37 cellular contexts compared by ENCODE assay signal in the genomic region with DNA sequence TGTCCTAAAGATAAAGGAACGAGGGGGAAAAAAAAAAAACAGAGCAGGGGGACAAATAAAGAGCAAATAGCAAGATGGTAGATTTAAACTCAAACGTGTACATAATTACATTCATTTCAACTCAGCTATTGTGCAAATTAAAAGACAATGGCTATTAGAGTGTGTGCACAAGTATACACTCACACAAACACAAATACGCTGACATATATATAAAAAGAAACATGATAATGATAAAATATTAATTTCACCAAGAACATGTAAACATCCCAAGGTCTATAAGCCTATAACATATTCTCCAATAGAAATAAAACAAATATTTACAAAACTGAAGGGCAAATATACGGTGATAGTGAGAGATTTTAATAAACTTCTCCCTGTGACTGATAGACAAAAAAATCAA.
"Had no signal": no experiment of that assay in that cellular context is flagged by ENCODE, and none has a peak within 500 bp of the region (broad histone marks: within the 10 kb centered on the region; RNA-seq: fewer than 3 reads in every experiment).

No MANE protein-coding gene starts in this region.

- H3K27ac ChIP-seq: ascending aorta, cardiac muscle cell, VCaP had no signal

- H3K36me3 Mint-ChIP-seq: activated naive CD4-positive, alpha-beta T cell treated with anti-CD3 and anti-CD28 coated beads, Interleukin-2, amount 10 ng/mL, durations not matched to agents 7 days and 5 days; activated naive CD4-positive, alpha-beta T cell treated with anti-CD3 and anti-CD28 coated beads, Interleukin-2, amount 50 U/mL, for 24 hours; activated naive CD8-positive, alpha-beta T cell; activated naive CD8-positive, alpha-beta T cell treated with anti-CD3 and anti-CD28 coated beads, Interleukin-2, amount 10 ng/mL, durations not matched to agents 7 days and 5 days; brain had no signal

- H3K36me3 ChIP-seq: ascending aorta, cardiac muscle cell had no signal

- H3K4me3 Mint-ChIP-seq: activated CD4-positive, alpha-beta memory T cell treated with anti-CD3 and anti-CD28 coated beads, Interleukin-2, amount 10 ng/mL, durations not matched to agents 7 days and 5 days; activated CD4-positive, alpha-beta T cell treated with anti-CD3 and anti-CD28 coated beads for 36 hours; activated CD4-positive, alpha-beta T cell treated with anti-CD3 and anti-CD28 coated beads, Interleukin-2, amount 10 ng/mL, durations not matched to agents 7 days and 5 days; activated CD8-positive, alpha-beta memory T cell treated with anti-CD3 and anti-CD28 coated beads, Interleukin-2, amount 10 ng/mL, durations not matched to agents 7 days and 5 days; activated CD8-positive, alpha-beta T cell treated with anti-CD3 and anti-CD28 coated beads, Interleukin-2, amount 10 ng/mL, durations not matched to agents 7 days and 5 days; activated naive CD4-positive, alpha-beta T cell treated with anti-CD3 and anti-CD28 coated beads, Interleukin-2, amount 10 ng/mL, durations not matched to agents 7 days and 5 days; activated naive CD4-positive, alpha-beta T cell treated with anti-CD3 and anti-CD28 coated beads, Interleukin-2, amount 50 U/mL, for 24 hours; activated naive CD8-positive, alpha-beta T cell; activated naive CD8-positive, alpha-beta T cell treated with anti-CD3 and anti-CD28 coated beads, Interleukin-2, amount 10 ng/mL, durations not matched to agents 7 days and 5 days; activated naive CD8-positive, alpha-beta T cell treated with anti-CD3 and anti-CD28 coated beads, Interleukin-2, amount 50 U/mL, for 24 hours; activated T-cell treated with anti-CD3 and anti-CD28 coated beads, Interleukin-2, amount 50 U/mL, for 24 hours; brain; central memory CD8-positive, alpha-beta T cell; T-helper 1 cell treated with Interleukin-12 subunit alpha and Interleukin-12 subunit beta and Interleukin-4 antibody, amounts not matched to agents 30 μg/mL and 1 μg/mL, for 36 hours; T-helper 2 cell treated with Interferon-gamma antibody and Interleukin-4, amounts not matched to agents 5 μg/mL and 100 μg/mL, for 36 hours had no signal

- H3K4me3 ChIP-seq: ascending aorta, cardiac muscle cell had no signal

- H3K27me3 ChIP-seq: ascending aorta, cardiac muscle cell had no signal

- ATAC-seq: activated CD4-positive, alpha-beta T cell treated with anti-CD3 and anti-CD28 coated beads for 36 hours; activated CD4-positive, CD25-positive, alpha-beta regulatory T cell treated with anti-CD3 and anti-CD28 coated beads, Interleukin-2, amount 50 U/mL, for 24 hours; activated CD8-positive, alpha-beta memory T cell treated with anti-CD3 and anti-CD28 coated beads, Interleukin-2, amount 10 ng/mL, durations not matched to agents 7 days and 5 days; activated CD8-positive, alpha-beta T cell treated with anti-CD3 and anti-CD28 coated beads, Interleukin-2, amount 10 ng/mL, durations not matched to agents 7 days and 5 days; activated naive CD8-positive, alpha-beta T cell treated with anti-CD3 and anti-CD28 coated beads, Interleukin-2, amount 50 U/mL, for 24 hours had no signal

- H3K27ac Mint-ChIP-seq: activated CD4-positive, alpha-beta memory T cell treated with anti-CD3 and anti-CD28 coated beads, Interleukin-2, amount 10 ng/mL, durations not matched to agents 7 days and 5 days; activated CD4-positive, alpha-beta T cell treated with anti-CD3 and anti-CD28 coated beads for 36 hours; activated CD4-positive, alpha-beta T cell treated with anti-CD3 and anti-CD28 coated beads, Interleukin-2, amount 10 ng/mL, durations not matched to agents 7 days and 5 days; activated CD8-positive, alpha-beta memory T cell treated with anti-CD3 and anti-CD28 coated beads, Interleukin-2, amount 10 ng/mL, durations not matched to agents 7 days and 5 days; activated CD8-positive, alpha-beta T cell treated with anti-CD3 and anti-CD28 coated beads, Interleukin-2, amount 10 ng/mL, durations not matched to agents 7 days and 5 days; activated naive CD4-positive, alpha-beta T cell treated with anti-CD3 and anti-CD28 coated beads, Interleukin-2, amount 10 ng/mL, durations not matched to agents 7 days and 5 days; activated naive CD4-positive, alpha-beta T cell treated with anti-CD3 and anti-CD28 coated beads, Interleukin-2, amount 50 U/mL, for 24 hours; activated naive CD8-positive, alpha-beta T cell; activated naive CD8-positive, alpha-beta T cell treated with anti-CD3 and anti-CD28 coated beads, Interleukin-2, amount 10 ng/mL, durations not matched to agents 7 days and 5 days; activated naive CD8-positive, alpha-beta T cell treated with anti-CD3 and anti-CD28 coated beads, Interleukin-2, amount 50 U/mL, for 24 hours; activated T-cell treated with anti-CD3 and anti-CD28 coated beads, Interleukin-2, amount 50 U/mL, for 24 hours; activated T-helper 2 cell treated with anti-CD3 and anti-CD28 coated beads, Interferon-gamma antibody, Interleukin-2, Interleukin-4, amounts not matched to agents 10 μg/mL and 5 μg/mL and 100 μg/mL, durations not matched to agents 14 hours and 24 hours and 36 hours; brain; T-helper 1 cell treated with Interleukin-12 subunit alpha and Interleukin-12 subunit beta and Interleukin-4 antibody, amounts not matched to agents 30 μg/mL and 1 μg/mL, for 36 hours; T-helper 2 cell treated with Interferon-gamma antibody and Interleukin-4, amounts not matched to agents 5 μg/mL and 100 μg/mL, for 36 hours had no signal

- H3K27me3 Mint-ChIP-seq: activated naive CD4-positive, alpha-beta T cell treated with anti-CD3 and anti-CD28 coated beads, Interleukin-2, amount 10 ng/mL, durations not matched to agents 7 days and 5 days; activated naive CD8-positive, alpha-beta T cell; brain; central memory CD8-positive, alpha-beta T cell had no signal

- FAIRE-seq: bronchial epithelial cell had no signal

- DNase-seq: activated CD4-positive, alpha-beta memory T cell treated with anti-CD3 and anti-CD28 coated beads, Interleukin-2, amount 10 ng/mL, durations not matched to agents 7 days and 5 days; activated CD4-positive, alpha-beta T cell treated with anti-CD3 and anti-CD28 coated beads for 1 hour; activated CD4-positive, alpha-beta T cell treated with anti-CD3 and anti-CD28 coated beads for 36 hours; activated CD4-positive, alpha-beta T cell treated with anti-CD3 and anti-CD28 coated beads for 48 hours; activated CD4-positive, alpha-beta T cell treated with anti-CD3 and anti-CD28 coated beads, Interleukin-2, amount 10 ng/mL, durations not matched to agents 7 days and 5 days; activated CD4-positive, alpha-beta T cell treated with anti-CD3 and anti-CD28 coated beads, Interleukin-2, amount 50 U/mL, for 48 hours; activated CD4-positive, CD25-positive, alpha-beta regulatory T cell; activated CD8-positive, alpha-beta memory T cell treated with anti-CD3 and anti-CD28 coated beads for 24 hours; activated CD8-positive, alpha-beta memory T cell treated with anti-CD3 and anti-CD28 coated beads, Interleukin-2, amount 10 ng/mL, durations not matched to agents 7 days and 5 days; activated CD8-positive, alpha-beta memory T cell treated with anti-CD3 and anti-CD28 coated beads, Interleukin-2, amount 50 U/mL, for 48 hours; activated CD8-positive, alpha-beta T cell treated with anti-CD3 and anti-CD28 coated beads, Interleukin-2, amount 10 ng/mL, durations not matched to agents 7 days and 5 days; activated effector memory CD4-positive, alpha-beta T cell treated with Interleukin-2 at 50 U/mL for 16 hours; activated gamma-delta T cell; activated naive CD4-positive, alpha-beta T cell treated with anti-CD3 and anti-CD28 coated beads, Interleukin-2, amount 10 ng/mL, durations not matched to agents 7 days and 5 days; activated naive CD4-positive, alpha-beta T cell treated with Interleukin-2 at 50 U/mL for 16 hours; activated naive CD8-positive, alpha-beta T cell treated with anti-CD3 and anti-CD28 coated beads, Interleukin-2, amount 10 ng/mL, durations not matched to agents 7 days and 5 days; activated naive CD8-positive, alpha-beta T cell treated with anti-CD3 and anti-CD28 coated beads, Interleukin-2, amount 50 U/mL, for 24 hours; activated T-cell treated with anti-CD3 and anti-CD28 coated beads, Interleukin-2, amount 50 U/mL, for 24 hours; activated T-cell treated with anti-CD3 and anti-CD28 coated beads, Interleukin-2, amount 50 U/mL, for 48 hours; amygdala; anterior cingulate cortex; caudate nucleus; cerebellar nuclear complex; T-helper 2 cell; T-helper 9 cell had no signal

- H3K9me3 Mint-ChIP-seq: activated CD4-positive, alpha-beta memory T cell treated with anti-CD3 and anti-CD28 coated beads, Interleukin-2, amount 10 ng/mL, durations not matched to agents 7 days and 5 days; activated CD4-positive, alpha-beta T cell treated with anti-CD3 and anti-CD28 coated beads, Interleukin-2, amount 10 ng/mL, durations not matched to agents 7 days and 5 days; activated naive CD4-positive, alpha-beta T cell treated with anti-CD3 and anti-CD28 coated beads, Interleukin-2, amount 10 ng/mL, durations not matched to agents 7 days and 5 days; activated naive CD4-positive, alpha-beta T cell treated with anti-CD3 and anti-CD28 coated beads, Interleukin-2, amount 50 U/mL, for 24 hours; activated naive CD8-positive, alpha-beta T cell treated with anti-CD3 and anti-CD28 coated beads, Interleukin-2, amount 10 ng/mL, durations not matched to agents 7 days and 5 days; activated naive CD8-positive, alpha-beta T cell treated with anti-CD3 and anti-CD28 coated beads, Interleukin-2, amount 50 U/mL, for 24 hours; activated T-cell treated with anti-CD3 and anti-CD28 coated beads, Interleukin-2, amount 50 U/mL, for 24 hours; activated T-helper 2 cell treated with anti-CD3 and anti-CD28 coated beads, Interferon-gamma antibody, Interleukin-2, Interleukin-4, amounts not matched to agents 10 μg/mL and 5 μg/mL and 100 μg/mL, durations not matched to agents 14 hours and 24 hours and 36 hours; central memory CD8-positive, alpha-beta T cell; T-helper 2 cell treated with Interferon-gamma antibody and Interleukin-4, amounts not matched to agents 5 μg/mL and 100 μg/mL, for 36 hours had no signal

- H3K9me3 ChIP-seq: ascending aorta had no signal

- H3K4me1 Mint-ChIP-seq: activated naive CD4-positive, alpha-beta T cell treated with anti-CD3 and anti-CD28 coated beads, Interleukin-2, amount 10 ng/mL, durations not matched to agents 7 days and 5 days; activated naive CD4-positive, alpha-beta T cell treated with anti-CD3 and anti-CD28 coated beads, Interleukin-2, amount 50 U/mL, for 24 hours; central memory CD8-positive, alpha-beta T cell had no signal
